Comparison of ENCODE assay signal across 1 cellular context in genomic region chr9:124320062-124320973, GRCh38.
TF ChIP-seq lines count a peak whose summit lies in the region.

No MANE protein-coding gene starts in this region.

TF ChIP-seq in HepG2, 621 proteins besides CTCF, POLR2A, EP300 and RAD21 (continued from another document):
- TF ChIP-seq, protein P1, sequence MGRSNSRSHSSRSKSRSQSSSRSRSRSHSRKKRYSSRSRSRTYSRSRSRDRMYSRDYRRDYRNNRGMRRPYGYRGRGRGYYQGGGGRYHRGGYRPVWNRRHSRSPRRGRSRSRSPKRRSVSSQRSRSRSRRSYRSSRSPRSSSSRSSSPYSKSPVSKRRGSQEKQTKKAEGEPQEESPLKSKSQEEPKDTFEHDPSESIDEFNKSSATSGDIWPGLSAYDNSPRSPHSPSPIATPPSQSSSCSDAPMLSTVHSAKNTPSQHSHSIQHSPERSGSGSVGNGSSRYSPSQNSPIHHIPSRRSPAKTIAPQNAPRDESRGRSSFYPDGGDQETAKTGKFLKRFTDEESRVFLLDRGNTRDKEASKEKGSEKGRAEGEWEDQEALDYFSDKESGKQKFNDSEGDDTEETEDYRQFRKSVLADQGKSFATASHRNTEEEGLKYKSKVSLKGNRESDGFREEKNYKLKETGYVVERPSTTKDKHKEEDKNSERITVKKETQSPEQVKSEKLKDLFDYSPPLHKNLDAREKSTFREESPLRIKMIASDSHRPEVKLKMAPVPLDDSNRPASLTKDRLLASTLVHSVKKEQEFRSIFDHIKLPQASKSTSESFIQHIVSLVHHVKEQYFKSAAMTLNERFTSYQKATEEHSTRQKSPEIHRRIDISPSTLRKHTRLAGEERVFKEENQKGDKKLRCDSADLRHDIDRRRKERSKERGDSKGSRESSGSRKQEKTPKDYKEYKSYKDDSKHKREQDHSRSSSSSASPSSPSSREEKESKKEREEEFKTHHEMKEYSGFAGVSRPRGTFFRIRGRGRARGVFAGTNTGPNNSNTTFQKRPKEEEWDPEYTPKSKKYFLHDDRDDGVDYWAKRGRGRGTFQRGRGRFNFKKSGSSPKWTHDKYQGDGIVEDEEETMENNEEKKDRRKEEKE (IDR thresholded peaks at IDR 0.05): no peak
- TF ChIP-seq SUZ12 (IDR thresholded peaks at IDR 0.05; ENCODE audit: low read depth, low read length) (no peak), GLI4 (CRISPR knock-in tag; IDR thresholded peaks at IDR 0.05; ENCODE audit: borderline replicate concordance) (no peak), MYC (CRISPR knock-in tag; IDR thresholded peaks at IDR 0.05; ENCODE audit: borderline replicate concordance) (no peak), ZNF121 (CRISPR knock-in tag; IDR thresholded peaks at IDR 0.05) (peak; percentile 70; the same call in 1 of the 2 replicates), ZNF232 (CRISPR knock-in tag; IDR thresholded peaks at IDR 0.05; ENCODE audit: borderline replicate concordance) (no peak), HOXA5 (CRISPR knock-in tag; IDR thresholded peaks at IDR 0.05) (no peak), CENPX (CRISPR knock-in tag; IDR thresholded peaks at IDR 0.05) (no peak), ELF3 (CRISPR knock-in tag; IDR thresholded peaks at IDR 0.05) (no peak), NKX3-1 (CRISPR knock-in tag; IDR thresholded peaks at IDR 0.05) (no peak), GABPA (IDR thresholded peaks at IDR 0.05; ENCODE audit: low read depth, low read length) (no peak), GABPA (CRISPR knock-in tag; IDR thresholded peaks at IDR 0.05; ENCODE audit: low read depth) (peak; percentile 22; the same call in 1 of the 2 replicates), BRCA1 (CRISPR knock-in tag; IDR thresholded peaks at IDR 0.05) (no peak), ZFP41 (CRISPR knock-in tag; IDR thresholded peaks at IDR 0.05; ENCODE audit: borderline replicate concordance) (no peak), ZC3H13 (CRISPR knock-in tag; IDR thresholded peaks at IDR 0.05) (no peak), ZFP91 (CRISPR knock-in tag; IDR thresholded peaks at IDR 0.05; ENCODE audit: borderline replicate concordance) (no peak), TAF1 (CRISPR knock-in tag; IDR thresholded peaks at IDR 0.05) (no peak)
- TF ChIP-seq, protein P2, sequence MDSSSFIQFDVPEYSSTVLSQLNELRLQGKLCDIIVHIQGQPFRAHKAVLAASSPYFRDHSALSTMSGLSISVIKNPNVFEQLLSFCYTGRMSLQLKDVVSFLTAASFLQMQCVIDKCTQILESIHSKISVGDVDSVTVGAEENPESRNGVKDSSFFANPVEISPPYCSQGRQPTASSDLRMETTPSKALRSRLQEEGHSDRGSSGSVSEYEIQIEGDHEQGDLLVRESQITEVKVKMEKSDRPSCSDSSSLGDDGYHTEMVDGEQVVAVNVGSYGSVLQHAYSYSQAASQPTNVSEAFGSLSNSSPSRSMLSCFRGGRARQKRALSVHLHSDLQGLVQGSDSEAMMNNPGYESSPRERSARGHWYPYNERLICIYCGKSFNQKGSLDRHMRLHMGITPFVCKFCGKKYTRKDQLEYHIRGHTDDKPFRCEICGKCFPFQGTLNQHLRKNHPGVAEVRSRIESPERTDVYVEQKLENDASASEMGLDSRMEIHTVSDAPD (CRISPR knock-in tag; IDR thresholded peaks at IDR 0.05): no peak
- TF ChIP-seq, protein P3, sequence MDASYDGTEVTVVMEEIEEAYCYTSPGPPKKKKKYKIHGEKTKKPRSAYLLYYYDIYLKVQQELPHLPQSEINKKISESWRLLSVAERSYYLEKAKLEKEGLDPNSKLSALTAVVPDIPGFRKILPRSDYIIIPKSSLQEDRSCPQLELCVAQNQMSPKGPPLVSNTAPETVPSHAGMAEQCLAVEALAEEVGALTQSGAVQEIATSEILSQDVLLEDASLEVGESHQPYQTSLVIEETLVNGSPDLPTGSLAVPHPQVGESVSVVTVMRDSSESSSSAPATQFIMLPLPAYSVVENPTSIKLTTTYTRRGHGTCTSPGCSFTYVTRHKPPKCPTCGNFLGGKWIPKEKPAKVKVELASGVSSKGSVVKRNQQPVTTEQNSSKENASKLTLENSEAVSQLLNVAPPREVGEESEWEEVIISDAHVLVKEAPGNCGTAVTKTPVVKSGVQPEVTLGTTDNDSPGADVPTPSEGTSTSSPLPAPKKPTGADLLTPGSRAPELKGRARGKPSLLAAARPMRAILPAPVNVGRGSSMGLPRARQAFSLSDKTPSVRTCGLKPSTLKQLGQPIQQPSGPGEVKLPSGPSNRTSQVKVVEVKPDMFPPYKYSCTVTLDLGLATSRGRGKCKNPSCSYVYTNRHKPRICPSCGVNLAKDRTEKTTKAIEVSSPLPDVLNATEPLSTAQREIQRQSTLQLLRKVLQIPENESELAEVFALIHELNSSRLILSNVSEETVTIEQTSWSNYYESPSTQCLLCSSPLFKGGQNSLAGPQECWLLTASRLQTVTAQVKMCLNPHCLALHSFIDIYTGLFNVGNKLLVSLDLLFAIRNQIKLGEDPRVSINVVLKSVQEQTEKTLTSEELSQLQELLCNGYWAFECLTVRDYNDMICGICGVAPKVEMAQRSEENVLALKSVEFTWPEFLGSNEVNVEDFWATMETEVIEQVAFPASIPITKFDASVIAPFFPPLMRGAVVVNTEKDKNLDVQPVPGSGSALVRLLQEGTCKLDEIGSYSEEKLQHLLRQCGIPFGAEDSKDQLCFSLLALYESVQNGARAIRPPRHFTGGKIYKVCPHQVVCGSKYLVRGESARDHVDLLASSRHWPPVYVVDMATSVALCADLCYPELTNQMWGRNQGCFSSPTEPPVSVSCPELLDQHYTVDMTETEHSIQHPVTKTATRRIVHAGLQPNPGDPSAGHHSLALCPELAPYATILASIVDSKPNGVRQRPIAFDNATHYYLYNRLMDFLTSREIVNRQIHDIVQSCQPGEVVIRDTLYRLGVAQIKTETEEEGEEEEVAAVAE (CRISPR knock-in tag; IDR thresholded peaks at IDR 0.05; ENCODE audit: borderline replicate concordance): no peak
